In genomic region chr2:45284621-45284995, GRCh38 we compare ENCODE assay signal across 23 cellular contexts.
"Had no signal": no experiment of that assay in that cellular context is flagged by ENCODE, and none has a peak within 500 bp of the region (broad histone marks: within the 10 kb centered on the region; RNA-seq: fewer than 3 reads in every experiment).

No MANE protein-coding gene starts in this region.

- H3K9me3 ChIP-seq: adrenal gland, body of pancreas, MG63, SJCRH30 had no signal

- H3K4me1 ChIP-seq: adrenal gland, body of pancreas had no signal

- H3K4me3 ChIP-seq: adrenal gland, body of pancreas, MG63, SJCRH30 had no signal

- H3K36me3 ChIP-seq: adrenal gland, MG63, SJCRH30 had no signal

- H3K27ac ChIP-seq: adrenal gland, body of pancreas, KMS-11, SJCRH30 had no signal

- ATAC-seq: activated CD8-positive, alpha-beta T cell treated with anti-CD3 and anti-CD28 coated beads, Interleukin-2, amount 10 ng/mL, durations not matched to agents 7 days and 5 days; body of pancreas; Right ventricle myocardium inferior; T-helper 17 cell; WTC11 had no signal

- H3K9me3 Mint-ChIP-seq: activated naive CD8-positive, alpha-beta T cell treated with anti-CD3 and anti-CD28 coated beads, Interleukin-2, amount 10 ng/mL, durations not matched to agents 7 days and 5 days had no signal

- H3K27me3 ChIP-seq: body of pancreas, MG63, SJCRH30 had no signal

- H3K4me1 Mint-ChIP-seq: activated naive CD8-positive, alpha-beta T cell treated with anti-CD3 and anti-CD28 coated beads, Interleukin-2, amount 10 ng/mL, durations not matched to agents 7 days and 5 days; T-helper 17 cell had no signal

- H3K4me3 Mint-ChIP-seq: activated CD8-positive, alpha-beta T cell treated with anti-CD3 and anti-CD28 coated beads, Interleukin-2, amount 10 ng/mL, durations not matched to agents 7 days and 5 days; activated naive CD8-positive, alpha-beta T cell treated with anti-CD3 and anti-CD28 coated beads, Interleukin-2, amount 10 ng/mL, durations not matched to agents 7 days and 5 days; T-helper 17 cell; WTC11 had no signal

- DNase-seq: activated CD4-positive, alpha-beta T cell treated with anti-CD3 and anti-CD28 coated beads for 48 hours; activated CD4-positive, alpha-beta T cell treated with anti-CD3 and anti-CD28 coated beads, Interleukin-2, amount 50 U/mL, for 4 hours; activated CD4-positive, CD25-positive, alpha-beta regulatory T cell treated with anti-CD3 and anti-CD28 coated beads, Interleukin-2, amount 50 U/mL, for 72 hours; activated CD8-positive, alpha-beta memory T cell treated with anti-CD3 and anti-CD28 coated beads, Interleukin-2, amount 50 U/mL, for 48 hours; activated CD8-positive, alpha-beta T cell treated with anti-CD3 and anti-CD28 coated beads, Interleukin-2, amount 10 ng/mL, durations not matched to agents 7 days and 5 days; activated naive CD4-positive, alpha-beta T cell treated with anti-CD3 and anti-CD28 coated beads, Interleukin-2, amount 50 U/mL, for 16 hours; activated naive CD8-positive, alpha-beta T cell treated with anti-CD3 and anti-CD28 coated beads, Interleukin-2, amount 10 ng/mL, durations not matched to agents 7 days and 5 days; activated T-cell treated with anti-CD3 and anti-CD28 coated beads, Interleukin-2, amount 50 U/mL, for 1 hour; adrenal gland; anterior cingulate cortex; body of pancreas; MG63; NCI-H1105; NCI-H1436; NCI-H1694 treated with DMSO at 0.1 percent for 48 hours; NCI-H2029 treated with DMSO at 0.1 percent for 48 hours; NCI-H510A treated with DMSO at 0.1 percent for 48 hours; SJCRH30; T-helper 17 cell; T-helper 9 cell had no signal

- H3K9ac ChIP-seq: KMS-11 had no signal

- H3K36me3 Mint-ChIP-seq: activated naive CD8-positive, alpha-beta T cell treated with anti-CD3 and anti-CD28 coated beads, Interleukin-2, amount 10 ng/mL, durations not matched to agents 7 days and 5 days had no signal

- H3K27ac Mint-ChIP-seq: activated CD8-positive, alpha-beta T cell treated with anti-CD3 and anti-CD28 coated beads, Interleukin-2, amount 10 ng/mL, durations not matched to agents 7 days and 5 days; activated naive CD8-positive, alpha-beta T cell treated with anti-CD3 and anti-CD28 coated beads, Interleukin-2, amount 10 ng/mL, durations not matched to agents 7 days and 5 days; T-helper 17 cell; WTC11 had no signal

- H3K4me2 ChIP-seq: KMS-11 had no signal
